16 cellular contexts compared by ENCODE assay signal in genomic region chr5:17269201-17269600, GRCh38. TPM values are rescaled to one million over a fixed set of nuclear protein-coding genes. Genes with fewer than 3 reads are reported as not detected.
A peak's percentile ranks its signal among the peaks of the same experiment; 100 is the strongest.
DNase-seq lines count a peak whose midpoint lies in the region; ATAC-seq, FAIRE-seq and TF ChIP-seq lines count a peak whose summit lies in the region.
"Had no signal": no experiment of that assay in that cellular context is flagged by ENCODE, and none has a peak within 500 bp of the region (broad histone marks: within the 10 kb centered on the region; RNA-seq: fewer than 3 reads in every experiment).

No MANE protein-coding gene starts in this region.

- no peaks in the 10 kb centered on the region for H3K27me3 Mint-ChIP-seq in chondrocyte (ENCODE audit: low read depth)
- H3K27me3 Mint-ChIP-seq: activated T-helper 17 cell treated with anti-CD3 and anti-CD28 coated beads, Interleukin-2, amount 50 U/mL, for 72 hours; T-helper 17 cell had no signal

- peak; percentile 75 for ATAC-seq in GM18873 (IDR thresholded peaks at IDR 0.05; ENCODE audit: low FRiP score, unreplicated experiment)
- ATAC-seq in GM21786 (IDR thresholded peaks at IDR 0.05; ENCODE audit: unreplicated experiment) = peak; percentile 72
- ATAC-seq in HG03280 (IDR thresholded peaks at IDR 0.05; ENCODE audit: unreplicated experiment) = peak; percentile 54
- ATAC-seq: activated T-helper 17 cell treated with anti-CD3 and anti-CD28 coated beads, Interleukin-2, amount 50 U/mL, for 72 hours; K562; T-helper 17 cell; upper lobe of right lung had no signal

- no peak for FAIRE-seq in urothelium cell line (lab: Jason Lieb, UNC)
- FAIRE-seq: colon, frontal cortex, K562 had no signal

- no peak for DNase-seq in chondrocyte (ENCODE audit: low spot score)
- no peak for DNase-seq in activated gamma-delta T cell (lab: John Stamatoyannopoulos, UW)
- no peak for DNase-seq in activated CD4-positive, alpha-beta T cell treated with anti-CD3 and anti-CD28 coated beads for 1 hour
- no peak for DNase-seq in urothelium cell line (ENCODE audit: low spot score)
- DNase-seq in 8988T = no peak
- DNase-seq: left ventricle myocardium inferior, NCI-H345, T-helper 17 cell, upper lobe of right lung had no signal

- H3K4me1 Mint-ChIP-seq in chondrocyte (ENCODE audit: low read depth) = peaks cover 61% of the 10 kb centered on the region
- H3K4me1 Mint-ChIP-seq: activated T-helper 17 cell treated with anti-CD3 and anti-CD28 coated beads, Interleukin-2, amount 50 U/mL, for 72 hours; T-helper 17 cell had no signal

- H3K4me3 Mint-ChIP-seq in chondrocyte (ENCODE audit: unreplicated experiment) = no peak overlapping the region
- H3K4me3 Mint-ChIP-seq: activated T-helper 17 cell treated with anti-CD3 and anti-CD28 coated beads, Interleukin-2, amount 50 U/mL, for 72 hours; T-helper 17 cell had no signal

- no peaks in the 10 kb centered on the region for H3K9me3 Mint-ChIP-seq in chondrocyte (ENCODE audit: low read depth)
- H3K9me3 Mint-ChIP-seq: activated T-helper 17 cell treated with anti-CD3 and anti-CD28 coated beads, Interleukin-2, amount 50 U/mL, for 72 hours had no signal

- H3K27ac Mint-ChIP-seq in chondrocyte (ENCODE audit: unreplicated experiment) = peak overlapping the region; percentile 8
- H3K27ac Mint-ChIP-seq: activated T-helper 17 cell treated with anti-CD3 and anti-CD28 coated beads, Interleukin-2, amount 50 U/mL, for 72 hours; T-helper 17 cell had no signal

- no peak for TF ChIP-seq CTCF in chondrocyte (IDR thresholded peaks at IDR 0.05)

- peaks cover 2% of the 10 kb centered on the region for H3K36me3 Mint-ChIP-seq in chondrocyte (ENCODE audit: low read depth)

RNA-seq across cellular contexts. Expression of gene BASP1, which starts 51.8 kb away (rescaled TPM):
- total RNA-seq in chondrocyte = 181 to 189 TPM (median 182 TPM) in 3 replicates
